ENCODE assay signal across 8 cellular contexts in the genomic region with DNA sequence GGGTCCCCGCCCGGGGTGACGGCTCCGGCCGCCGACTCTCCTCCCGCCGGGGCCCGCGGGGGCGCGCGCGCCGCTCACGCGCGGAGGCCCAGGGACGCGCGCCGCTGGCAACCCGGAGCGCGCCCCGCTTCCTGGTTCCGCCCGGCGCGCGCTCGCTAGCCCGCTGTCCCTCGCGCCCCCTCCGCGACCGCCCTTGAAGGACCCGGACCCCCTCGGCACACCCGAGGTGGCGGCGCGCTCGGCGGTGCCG. TPM values are rescaled to one million over a fixed set of nuclear protein-coding genes. Genes with fewer than 3 reads are reported as not detected.
DNase-seq lines count a peak whose midpoint lies in the region; ATAC-seq and TF ChIP-seq lines count a peak whose summit lies in the region.

Gene STAT5B, minus strand, starts transcription at position 33 of the 250 bp plus-strand sequence. CDS start 44,264 bp downstream, outside the sequence.

- peak within 1 kb of the TSS; percentile 76 to 91 for H3K9ac ChIP-seq in liver (ENCODE audit: low read depth in 1 of 2, low read length in 2 of 2)

- peak within 1 kb of the TSS; percentile 98 to 99 for H3K27ac ChIP-seq in liver (ENCODE audit: low read depth in 1 of 2, low read length in 2 of 2)

- TF ChIP-seq POLR2A in GM10847 (IDR thresholded peaks at IDR 0.05; ENCODE audit: extremely low read depth, insufficient read length) = peak; percentile 67

- DNase-seq in HEK293T (ENCODE audit: extremely low spot score) (peak; percentile 85), NCI-H2227 (lab: John Stamatoyannopoulos, UW; ENCODE audit: unreplicated experiment) (peak; percentile 86), dermis blood vessel endothelial cell (peak; percentile 78)
- DNase-seq in activated CD4-positive, alpha-beta T cell treated with anti-CD3 and anti-CD28 coated beads, Interleukin-2, amount 50 U/mL, for 4 hours = peak; percentile 40 to 42
- DNase-seq in stimulated activated CD4-positive, alpha-beta T cell treated with anti-CD3 and anti-CD28 coated beads, TNF-alpha, amount 100 ng/mL, for 1 hour (ENCODE audit: low read depth in 3 of 3, low spot score in 1 of 3) = peak in 2 of 3 donors; percentile 42 to 54

- H3K27me3 ChIP-seq in liver (ENCODE audit: control insufficient read depth in 4 of 4, insufficient read depth in 4 of 4, low read length in 3 of 4) = no peaks in the 10 kb centered on the region

- CTCF ChIA-PET in HEK293T (lab: Yijun Ruan, JAX) = no interaction called here

- POLR2A ChIA-PET in HEK293T (lab: Yijun Ruan, JAX) = interaction anchor here (0.6 to 1.8 kb wide), 5 partner anchors 9 to 40 kb away, joined by 3 to 4 read pairs (median 3); no protein-coding TSS in a partner anchor

- H3K4me3 ChIP-seq in liver (ENCODE audit: low read depth in 1 of 3, low read length in 3 of 3) = peak within 1 kb of the TSS; percentile 67 to 98 (median 72)

- no peaks in the 10 kb centered on the region for H3K36me3 ChIP-seq in liver (ENCODE audit: control insufficient read depth in 4 of 4, insufficient read depth in 3 of 4, low read depth in 1 of 4, low read length in 3 of 4)

- H3K9me3 ChIP-seq in liver (ENCODE audit: control insufficient read depth in 4 of 4, low read length in 3 of 4) = no peaks in the 10 kb centered on the region

- TF ChIP-seq CTCF in liver (IDR thresholded peaks at IDR 0.05; ENCODE audit: low read depth, low read length, missing input control) = no peak

- WGBS in liver = under 1% methylated on average over 47 of the region's 47 CpGs

- ATAC-seq in HG02981 (IDR thresholded peaks at IDR 0.05; ENCODE audit: unreplicated experiment) = no peak

- no peak for TF ChIP-seq RAD21 in liver (IDR thresholded peaks at IDR 0.05)

- H3K4me1 ChIP-seq in liver (ENCODE audit: control insufficient read depth in 4 of 4, insufficient read depth in 4 of 4, low read length in 3 of 4) = peaks cover 3 to 33% (median 16%) of the 10 kb centered on the region in 4 donors

TF ChIP-seq in HEK293T, 16 proteins besides CTCF, POLR2A, EP300 and RAD21:
- TF ChIP-seq ELF4 (IDR thresholded peaks at IDR 0.05) (no peak), ZNF384 (IDR thresholded peaks at IDR 0.05) (no peak), SP1 (IDR thresholded peaks at IDR 0.05) (no peak), ARNT (IDR thresholded peaks at IDR 0.05) (no peak), CTBP1 (IDR thresholded peaks at IDR 0.05; ENCODE audit: borderline replicate concordance) (no peak), TARDBP (IDR thresholded peaks at IDR 0.05) (no peak), HDGF (IDR thresholded peaks at IDR 0.05; ENCODE audit: borderline replicate concordance) (no peak), BHLHE40 (IDR thresholded peaks at IDR 0.05; ENCODE audit: borderline replicate concordance) (no peak), L3MBTL2 (conservative IDR thresholded peaks at IDR 0.05) (no peak), FOXM1 (IDR thresholded peaks at IDR 0.05; ENCODE audit: borderline replicate concordance) (no peak)
- TF ChIP-seq, protein P1, sequence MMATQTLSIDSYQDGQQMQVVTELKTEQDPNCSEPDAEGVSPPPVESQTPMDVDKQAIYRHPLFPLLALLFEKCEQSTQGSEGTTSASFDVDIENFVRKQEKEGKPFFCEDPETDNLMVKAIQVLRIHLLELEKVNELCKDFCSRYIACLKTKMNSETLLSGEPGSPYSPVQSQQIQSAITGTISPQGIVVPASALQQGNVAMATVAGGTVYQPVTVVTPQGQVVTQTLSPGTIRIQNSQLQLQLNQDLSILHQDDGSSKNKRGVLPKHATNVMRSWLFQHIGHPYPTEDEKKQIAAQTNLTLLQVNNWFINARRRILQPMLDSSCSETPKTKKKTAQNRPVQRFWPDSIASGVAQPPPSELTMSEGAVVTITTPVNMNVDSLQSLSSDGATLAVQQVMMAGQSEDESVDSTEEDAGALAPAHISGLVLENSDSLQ (IDR thresholded peaks at IDR 0.05) = no peak

TF ChIP-seq in liver, 16 proteins besides CTCF, POLR2A, EP300 and RAD21:
- no peak for TF ChIP-seq FOXA2 (IDR thresholded peaks at IDR 0.05)
- TF ChIP-seq, protein P2, sequence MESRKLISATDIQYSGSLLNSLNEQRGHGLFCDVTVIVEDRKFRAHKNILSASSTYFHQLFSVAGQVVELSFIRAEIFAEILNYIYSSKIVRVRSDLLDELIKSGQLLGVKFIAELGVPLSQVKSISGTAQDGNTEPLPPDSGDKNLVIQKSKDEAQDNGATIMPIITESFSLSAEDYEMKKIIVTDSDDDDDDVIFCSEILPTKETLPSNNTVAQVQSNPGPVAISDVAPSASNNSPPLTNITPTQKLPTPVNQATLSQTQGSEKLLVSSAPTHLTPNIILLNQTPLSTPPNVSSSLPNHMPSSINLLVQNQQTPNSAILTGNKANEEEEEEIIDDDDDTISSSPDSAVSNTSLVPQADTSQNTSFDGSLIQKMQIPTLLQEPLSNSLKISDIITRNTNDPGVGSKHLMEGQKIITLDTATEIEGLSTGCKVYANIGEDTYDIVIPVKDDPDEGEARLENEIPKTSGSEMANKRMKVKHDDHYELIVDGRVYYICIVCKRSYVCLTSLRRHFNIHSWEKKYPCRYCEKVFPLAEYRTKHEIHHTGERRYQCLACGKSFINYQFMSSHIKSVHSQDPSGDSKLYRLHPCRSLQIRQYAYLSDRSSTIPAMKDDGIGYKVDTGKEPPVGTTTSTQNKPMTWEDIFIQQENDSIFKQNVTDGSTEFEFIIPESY (IDR thresholded peaks at IDR 0.05) = no peak
TF ChIP-seq in liver: peak in this region for 0.

RNA-seq across cellular contexts. Expression of gene STAT5B, which starts in this region (rescaled TPM):
- 46.3 and 46.8 TPM in 2 replicates for total RNA-seq in dermis blood vessel endothelial cell
- 10 to 100 TPM; 31.0 to 33.9 TPM for total RNA-seq in liver
- 10 to 100 TPM in 1 of 2 donors, 1 to 10 TPM in 1; 6.7 to 12.1 TPM for polyA plus RNA-seq in liver
